In the genomic region with DNA sequence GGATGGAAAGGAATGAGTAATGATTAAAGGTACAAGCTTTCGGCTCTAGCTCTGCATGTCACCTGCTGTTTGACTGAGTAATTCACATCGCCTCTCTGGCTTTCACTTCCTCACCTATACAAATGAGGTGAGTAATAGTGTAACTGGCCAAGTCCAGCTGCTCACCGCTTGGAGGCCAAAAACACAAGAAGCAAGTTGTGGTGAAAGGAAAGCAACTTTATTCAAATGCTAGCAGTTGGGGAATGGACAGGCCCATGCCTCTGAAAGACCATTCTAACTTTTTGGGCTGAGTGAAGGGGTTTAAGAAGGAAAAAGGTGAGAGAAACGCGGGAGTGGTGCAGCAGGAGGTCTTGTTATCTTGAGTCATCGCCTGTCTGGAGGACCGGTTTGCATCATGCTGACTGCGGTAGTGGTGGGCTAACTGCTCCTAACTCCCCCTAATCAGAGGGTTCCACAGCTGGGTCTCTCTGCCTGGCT, we compare ENCODE assay signal across 10 cellular contexts. TPM values are rescaled to one million over a fixed set of nuclear protein-coding genes. Genes with fewer than 3 reads are reported as not detected.
DNase-seq lines count a peak whose midpoint lies in the region; ATAC-seq, FAIRE-seq and TF ChIP-seq lines count a peak whose summit lies in the region.
"Had no signal": no experiment of that assay in that cellular context is flagged by ENCODE, and none has a peak within 500 bp of the region (broad histone marks: within the 10 kb centered on the region; RNA-seq: fewer than 3 reads in every experiment).

No MANE protein-coding gene starts in this region.

- H3K27ac ChIP-seq in HEK293 (ENCODE audit: extremely low read depth, low read depth, low read length) (no peak overlapping the region), HUES48 (ENCODE audit: low read depth, low read length) (peak overlapping the region; percentile 75)
- H3K27ac ChIP-seq: neutrophil had no signal

- CTCF ChIA-PET in HEK293 (lab: Yijun Ruan, JAX) (no interaction called here), T-cell (lab: Charles Lee) (interaction anchor here in 1 of 2 donors (0.6 kb wide), 1 partner anchor 49 kb away, joined by 7 read pairs; no protein-coding TSS in a partner anchor)

- TF ChIP-seq CTCF in HEK293 (tag by site-specific recombination; IDR thresholded peaks at IDR 0.05), result no peak

- no peak overlapping the region for H3K9ac ChIP-seq in HUES48 (ENCODE audit: low read depth, low read length)

- H3K4me3 Mint-ChIP-seq in naive B cell, result peak overlapping the region in 3 of 8 donors; percentile 33 to 67 (median 40)
- H3K4me3 Mint-ChIP-seq in T-cell, result no peak overlapping the region

- FAIRE-seq in urothelium cell line (lab: Jason Lieb, UNC), result no peak

- H3K4me1 ChIP-seq in HEK293 (ENCODE audit: control insufficient read depth, insufficient read depth, low read length) (no peaks in the 10 kb centered on the region), HUES48 (ENCODE audit: control insufficient read depth, insufficient read depth, low read length) (peaks cover 11% of the 10 kb centered on the region; the same call in 1 of the 2 replicates)

- H3K4me3 ChIP-seq in HEK293 (ENCODE audit: low read depth, low read length), result no peak overlapping the region
- no peak overlapping the region for H3K4me3 ChIP-seq in HUES48 (ENCODE audit: low read depth, low read length)

- H3K27me3 ChIP-seq in HUES48 (ENCODE audit: control insufficient read depth, insufficient read depth, low read length), result no peaks in the 10 kb centered on the region

- H3K4me1 Mint-ChIP-seq in naive B cell, result peaks cover 7 to 16% (median 11%) of the 10 kb centered on the region in 3 donors
- peaks cover 0 to 6% (median 1%) of the 10 kb centered on the region in 3 donors for H3K4me1 Mint-ChIP-seq in T-cell

- peak; percentile 97 for ATAC-seq in GM19025 (IDR thresholded peaks at IDR 0.05; ENCODE audit: low read depth, unreplicated experiment)
- peak; percentile 94 to 98 for ATAC-seq in naive B cell (ENCODE audit: low read depth in 2 of 2)
- ATAC-seq in T-cell (replicated peaks in 1 of 4), result no peak

- POLR2A ChIA-PET in HEK293 (lab: Yijun Ruan, JAX), result no interaction called here
- POLR2A ChIA-PET in T-cell (lab: Charles Lee), result no interaction called here

- no peaks in the 10 kb centered on the region for H3K36me3 Mint-ChIP-seq in naive B cell
- H3K36me3 Mint-ChIP-seq in T-cell, result no peaks in the 10 kb centered on the region

- H3K9me3 Mint-ChIP-seq in naive B cell, result peaks cover 0 to 4% (median 0%) of the 10 kb centered on the region in 7 donors
- no peaks in the 10 kb centered on the region for H3K9me3 Mint-ChIP-seq in T-cell

- H3K9me3 ChIP-seq in HEK293 (ENCODE audit: control insufficient read depth, insufficient read depth, low read depth, low read length), result no peaks in the 10 kb centered on the region
- no peaks in the 10 kb centered on the region for H3K9me3 ChIP-seq in HUES48 (ENCODE audit: control insufficient read depth, insufficient read depth, low read length)
- H3K9me3 ChIP-seq: neutrophil had no signal

- peak; percentile 39 for DNase-seq in naive B cell
- DNase-seq in T-cell, result no peak
- DNase-seq in urothelium cell line (ENCODE audit: low spot score), result no peak
- DNase-seq in NCI-H2029 treated with DMSO at 0.1 percent for 48 hours (lab: John Stamatoyannopoulos, UW), result no peak
- DNase-seq: Kasumi-1 had no signal

- H3K27me3 Mint-ChIP-seq in naive B cell, result peaks cover 24 to 51% (median 32%) of the 10 kb centered on the region in 3 donors
- H3K27me3 Mint-ChIP-seq in T-cell, result peaks cover 30 to 42% of the 10 kb centered on the region in 2 donors

- H3K27ac Mint-ChIP-seq in naive B cell (peak overlapping the region in 5 of 6 donors; percentile 4 to 30 (median 20)), T-cell (no peak overlapping the region)

- no peaks in the 10 kb centered on the region for H3K36me3 ChIP-seq in HEK293 (ENCODE audit: control insufficient read depth in 2 of 2, insufficient read depth in 1 of 2, low read length in 2 of 2)
- H3K36me3 ChIP-seq in HUES48 (ENCODE audit: control insufficient read depth, insufficient read depth, low read length), result no peaks in the 10 kb centered on the region
- H3K36me3 ChIP-seq: neutrophil had no signal

TF ChIP-seq in HEK293, 187 proteins besides CTCF, POLR2A, EP300 and RAD21:
- TF ChIP-seq, protein P1, sequence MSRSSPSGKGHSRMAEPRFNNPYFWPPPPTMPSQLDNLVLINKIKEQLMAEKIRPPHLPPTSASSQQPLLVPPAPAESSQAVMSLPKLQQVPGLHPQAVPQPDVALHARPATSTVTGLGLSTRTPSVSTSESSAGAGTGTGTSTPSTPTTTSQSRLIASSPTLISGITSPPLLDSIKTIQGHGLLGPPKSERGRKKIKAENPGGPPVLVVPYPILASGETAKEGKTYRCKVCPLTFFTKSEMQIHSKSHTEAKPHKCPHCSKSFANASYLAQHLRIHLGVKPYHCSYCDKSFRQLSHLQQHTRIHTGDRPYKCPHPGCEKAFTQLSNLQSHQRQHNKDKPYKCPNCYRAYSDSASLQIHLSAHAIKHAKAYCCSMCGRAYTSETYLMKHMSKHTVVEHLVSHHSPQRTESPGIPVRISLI (tag by site-specific recombination; IDR thresholded peaks at IDR 0.05), result no peak
- TF ChIP-seq ZNF274 (IDR thresholded peaks at IDR 0.05; ENCODE audit: low read length) (no peak), ZNF274 (tag by site-specific recombination; IDR thresholded peaks at IDR 0.05; ENCODE audit: borderline replicate concordance) (no peak), ZNF423 (tag by site-specific recombination; IDR thresholded peaks at IDR 0.05) (no peak), ZNF654 (tag by site-specific recombination; IDR thresholded peaks at IDR 0.05; ENCODE audit: low read depth) (no peak), ZIC2 (tag by site-specific recombination; IDR thresholded peaks at IDR 0.05) (peak; percentile 72), PRDM1 (tag by site-specific recombination; IDR thresholded peaks at IDR 0.05) (0 out of 2 replicates have a peak, but pooled peaks have one; percentile 15), ZNF610 (tag by site-specific recombination; IDR thresholded peaks at IDR 0.05; ENCODE audit: borderline replicate concordance) (no peak), HOXD13 (CRISPR knock-in tag; IDR thresholded peaks at IDR 0.05; ENCODE audit: borderline replicate concordance) (no peak), ZSCAN30 (tag by site-specific recombination; IDR thresholded peaks at IDR 0.05) (no peak), ZNF529 (tag by site-specific recombination; IDR thresholded peaks at IDR 0.05; ENCODE audit: insufficient replicate concordance) (no peak), ZBTB7A (tag by site-specific recombination; IDR thresholded peaks at IDR 0.05; ENCODE audit: low read depth) (no peak), ZNF548 (tag by site-specific recombination; IDR thresholded peaks at IDR 0.05) (no peak), ZNF514 (tag by site-specific recombination; IDR thresholded peaks at IDR 0.05) (no peak)
- TF ChIP-seq, protein P2, sequence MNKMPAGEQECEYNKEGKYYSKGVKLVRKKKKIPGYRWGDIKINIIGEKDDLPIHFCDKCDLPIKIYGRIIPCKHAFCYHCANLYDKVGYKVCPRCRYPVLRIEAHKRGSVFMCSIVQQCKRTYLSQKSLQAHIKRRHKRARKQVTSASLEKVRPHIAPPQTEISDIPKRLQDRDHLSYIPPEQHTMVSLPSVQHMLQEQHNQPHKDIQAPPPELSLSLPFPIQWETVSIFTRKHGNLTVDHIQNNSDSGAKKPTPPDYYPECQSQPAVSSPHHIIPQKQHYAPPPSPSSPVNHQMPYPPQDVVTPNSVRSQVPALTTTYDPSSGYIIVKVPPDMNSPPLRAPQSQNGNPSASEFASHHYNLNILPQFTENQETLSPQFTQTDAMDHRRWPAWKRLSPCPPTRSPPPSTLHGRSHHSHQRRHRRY (tag by site-specific recombination; IDR thresholded peaks at IDR 0.05), result no peak

RNA-seq across cellular contexts. Expression of a gene that starts 45.7 kb away (rescaled TPM):
- 10 to 100 TPM in 3 of 6 donors, 1 to 10 TPM in 3; 5.9 to 12.2 (median 9.9) TPM for polyA plus RNA-seq in naive B cell (ENCODE audit: low read depth in 6 of 6)
- total RNA-seq in T-cell, result 10 to 100 TPM; 51.9 to 62.4 (median 55.0) TPM

RNA-seq across cellular contexts. Expression of a gene that starts 51.3 kb away (rescaled TPM):
- polyA plus RNA-seq in naive B cell (ENCODE audit: low read depth in 6 of 6), result not detected
- total RNA-seq in T-cell, result not detected
- total RNA-seq: fibroblast of lung had no signal
- polyA plus RNA-seq: fibroblast of lung had no signal

Comparison
In these comparisons a context has a peak if more than half of its experiments do, and no peak if none do; other contexts are left out.
1. ATAC-seq: peak in GM19025 (single experiment) and naive B cell (2 of 2); none in T-cell (0 of 4).
2. H3K27ac Mint-ChIP-seq: peak in naive B cell (5 of 6); none in T-cell (0 of 2).